Comparison of ENCODE assay signal across 1 cellular context in genomic region chr7:25619963-25620799, GRCh38.
TF ChIP-seq lines count a peak whose summit lies in the region.

No MANE protein-coding gene starts in this region.

TF ChIP-seq in K562, 482 proteins besides CTCF, POLR2A, EP300 and RAD21 (continued from another document and continues in another):
- TF ChIP-seq ZNF318 (IDR thresholded peaks at IDR 0.05; ENCODE audit: borderline replicate concordance in 1 of 2, low read depth in 1 of 2): no peak
- TF ChIP-seq ZNF212 (CRISPR knock-in tag; IDR thresholded peaks at IDR 0.05): no peak
- TF ChIP-seq ZNF584 (CRISPR knock-in tag; IDR thresholded peaks at IDR 0.05; ENCODE audit: low read depth): 0 out of 2 replicates have a peak, but pooled peaks have one; percentile 41
- no peak for TF ChIP-seq ZNF324 (CRISPR knock-in tag; IDR thresholded peaks at IDR 0.05)
- TF ChIP-seq, protein P1, sequence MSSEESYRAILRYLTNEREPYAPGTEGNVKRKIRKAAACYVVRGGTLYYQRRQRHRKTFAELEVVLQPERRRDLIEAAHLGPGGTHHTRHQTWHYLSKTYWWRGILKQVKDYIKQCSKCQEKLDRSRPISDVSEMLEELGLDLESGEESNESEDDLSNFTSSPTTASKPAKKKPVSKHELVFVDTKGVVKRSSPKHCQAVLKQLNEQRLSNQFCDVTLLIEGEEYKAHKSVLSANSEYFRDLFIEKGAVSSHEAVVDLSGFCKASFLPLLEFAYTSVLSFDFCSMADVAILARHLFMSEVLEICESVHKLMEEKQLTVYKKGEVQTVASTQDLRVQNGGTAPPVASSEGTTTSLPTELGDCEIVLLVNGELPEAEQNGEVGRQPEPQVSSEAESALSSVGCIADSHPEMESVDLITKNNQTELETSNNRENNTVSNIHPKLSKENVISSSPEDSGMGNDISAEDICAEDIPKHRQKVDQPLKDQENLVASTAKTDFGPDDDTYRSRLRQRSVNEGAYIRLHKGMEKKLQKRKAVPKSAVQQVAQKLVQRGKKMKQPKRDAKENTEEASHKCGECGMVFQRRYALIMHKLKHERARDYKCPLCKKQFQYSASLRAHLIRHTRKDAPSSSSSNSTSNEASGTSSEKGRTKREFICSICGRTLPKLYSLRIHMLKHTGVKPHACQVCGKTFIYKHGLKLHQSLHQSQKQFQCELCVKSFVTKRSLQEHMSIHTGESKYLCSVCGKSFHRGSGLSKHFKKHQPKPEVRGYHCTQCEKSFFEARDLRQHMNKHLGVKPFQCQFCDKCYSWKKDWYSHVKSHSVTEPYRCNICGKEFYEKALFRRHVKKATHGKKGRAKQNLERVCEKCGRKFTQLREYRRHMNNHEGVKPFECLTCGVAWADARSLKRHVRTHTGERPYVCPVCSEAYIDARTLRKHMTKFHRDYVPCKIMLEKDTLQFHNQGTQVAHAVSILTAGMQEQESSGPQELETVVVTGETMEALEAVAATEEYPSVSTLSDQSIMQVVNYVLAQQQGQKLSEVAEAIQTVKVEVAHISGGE (CRISPR knock-in tag; IDR thresholded peaks at IDR 0.05): peak in 1 of 3 experiments; percentile 50; a peak in 1 of 6 replicates
- no peak for TF ChIP-seq HOXB6 (CRISPR knock-in tag; IDR thresholded peaks at IDR 0.05; ENCODE audit: borderline replicate concordance)
- no peak for TF ChIP-seq ZNF384 (IDR thresholded peaks at IDR 0.05; ENCODE audit: low read depth, low read length)
- TF ChIP-seq, protein P2, sequence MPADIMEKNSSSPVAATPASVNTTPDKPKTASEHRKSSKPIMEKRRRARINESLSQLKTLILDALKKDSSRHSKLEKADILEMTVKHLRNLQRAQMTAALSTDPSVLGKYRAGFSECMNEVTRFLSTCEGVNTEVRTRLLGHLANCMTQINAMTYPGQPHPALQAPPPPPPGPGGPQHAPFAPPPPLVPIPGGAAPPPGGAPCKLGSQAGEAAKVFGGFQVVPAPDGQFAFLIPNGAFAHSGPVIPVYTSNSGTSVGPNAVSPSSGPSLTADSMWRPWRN (IDR thresholded peaks at IDR 0.05; ENCODE audit: low read depth): no peak
- no peak for TF ChIP-seq HNRNPLL (IDR thresholded peaks at IDR 0.05; ENCODE audit: low read depth, low read length, poor library complexity, severe bottlenecking)
- peak; percentile 12; the same call in 1 of the 2 replicates for TF ChIP-seq SOX6 (IDR thresholded peaks at IDR 0.05)
- TF ChIP-seq KDM1A (IDR thresholded peaks at IDR 0.05): no peak
- TF ChIP-seq ELF1 (tag; IDR thresholded peaks at IDR 0.05): 0 out of 2 replicates have a peak, but pooled peaks have one; percentile 20
- no peak for TF ChIP-seq TFE3 (CRISPR knock-in tag; IDR thresholded peaks at IDR 0.05)
- no peak for TF ChIP-seq KLF10 (CRISPR knock-in tag; IDR thresholded peaks at IDR 0.05)
- TF ChIP-seq SRF (CRISPR knock-in tag; IDR thresholded peaks at IDR 0.05): peak in 1 of 2 experiments; percentile 71; a peak in 2 of 4 replicates
- TF ChIP-seq JUNB (CRISPR knock-in tag; conservative IDR thresholded peaks at IDR 0.05): no peak
- TF ChIP-seq GTF2F1 (IDR thresholded peaks at IDR 0.05; ENCODE audit: low read depth, low read length): no peak
- TF ChIP-seq ZKSCAN8 (CRISPR knock-in tag; IDR thresholded peaks at IDR 0.05): 0 out of 2 replicates have a peak, but pooled peaks have one; percentile 29
- peak; percentile 40; the same call in 1 of the 2 replicates for TF ChIP-seq CXXC5 (CRISPR knock-in tag; IDR thresholded peaks at IDR 0.05)
- no peak for TF ChIP-seq THAP12 (CRISPR knock-in tag; IDR thresholded peaks at IDR 0.05)
- peak; percentile 38; the same call in 1 of the 2 replicates for TF ChIP-seq MITF (IDR thresholded peaks at IDR 0.05)
- no peak for TF ChIP-seq ZNF41 (CRISPR knock-in tag; conservative IDR thresholded peaks at IDR 0.05)
- no peak for TF ChIP-seq MAFF (IDR thresholded peaks at IDR 0.05; ENCODE audit: low read length)
- TF ChIP-seq ETS2 (tag; IDR thresholded peaks at IDR 0.05; ENCODE audit: borderline replicate concordance, poor library complexity, severe bottlenecking): no peak
- peak; percentile 88 for TF ChIP-seq GABPA (tag; conservative IDR thresholded peaks at IDR 0.05; ENCODE audit: low read depth)
- no peak for TF ChIP-seq NFYB (IDR thresholded peaks at IDR 0.05; ENCODE audit: extremely low read depth, insufficient read length)
- no peak for TF ChIP-seq BCL6 (CRISPR knock-in tag; IDR thresholded peaks at IDR 0.05)
- TF ChIP-seq PTTG1 (tag; IDR thresholded peaks at IDR 0.05; ENCODE audit: low read depth): 0 out of 2 replicates have a peak, but pooled peaks have one; percentile 34
- TF ChIP-seq NBN (IDR thresholded peaks at IDR 0.05; ENCODE audit: low read depth): no peak
- no peak for TF ChIP-seq ZBTB8A (IDR thresholded peaks at IDR 0.05; ENCODE audit: partially characterized antibody)
- TF ChIP-seq L3MBTL2 (IDR thresholded peaks at IDR 0.05): peak; percentile 69; the same call in 1 of the 2 replicates
- no peak for TF ChIP-seq ZNF133 (CRISPR knock-in tag; IDR thresholded peaks at IDR 0.05)
- TF ChIP-seq PYGO2 (tag; IDR thresholded peaks at IDR 0.05): peak; percentile 10; the same call in 1 of the 2 replicates
- no peak for TF ChIP-seq ZNF121 (CRISPR knock-in tag; conservative IDR thresholded peaks at IDR 0.05)
- TF ChIP-seq, protein P3, sequence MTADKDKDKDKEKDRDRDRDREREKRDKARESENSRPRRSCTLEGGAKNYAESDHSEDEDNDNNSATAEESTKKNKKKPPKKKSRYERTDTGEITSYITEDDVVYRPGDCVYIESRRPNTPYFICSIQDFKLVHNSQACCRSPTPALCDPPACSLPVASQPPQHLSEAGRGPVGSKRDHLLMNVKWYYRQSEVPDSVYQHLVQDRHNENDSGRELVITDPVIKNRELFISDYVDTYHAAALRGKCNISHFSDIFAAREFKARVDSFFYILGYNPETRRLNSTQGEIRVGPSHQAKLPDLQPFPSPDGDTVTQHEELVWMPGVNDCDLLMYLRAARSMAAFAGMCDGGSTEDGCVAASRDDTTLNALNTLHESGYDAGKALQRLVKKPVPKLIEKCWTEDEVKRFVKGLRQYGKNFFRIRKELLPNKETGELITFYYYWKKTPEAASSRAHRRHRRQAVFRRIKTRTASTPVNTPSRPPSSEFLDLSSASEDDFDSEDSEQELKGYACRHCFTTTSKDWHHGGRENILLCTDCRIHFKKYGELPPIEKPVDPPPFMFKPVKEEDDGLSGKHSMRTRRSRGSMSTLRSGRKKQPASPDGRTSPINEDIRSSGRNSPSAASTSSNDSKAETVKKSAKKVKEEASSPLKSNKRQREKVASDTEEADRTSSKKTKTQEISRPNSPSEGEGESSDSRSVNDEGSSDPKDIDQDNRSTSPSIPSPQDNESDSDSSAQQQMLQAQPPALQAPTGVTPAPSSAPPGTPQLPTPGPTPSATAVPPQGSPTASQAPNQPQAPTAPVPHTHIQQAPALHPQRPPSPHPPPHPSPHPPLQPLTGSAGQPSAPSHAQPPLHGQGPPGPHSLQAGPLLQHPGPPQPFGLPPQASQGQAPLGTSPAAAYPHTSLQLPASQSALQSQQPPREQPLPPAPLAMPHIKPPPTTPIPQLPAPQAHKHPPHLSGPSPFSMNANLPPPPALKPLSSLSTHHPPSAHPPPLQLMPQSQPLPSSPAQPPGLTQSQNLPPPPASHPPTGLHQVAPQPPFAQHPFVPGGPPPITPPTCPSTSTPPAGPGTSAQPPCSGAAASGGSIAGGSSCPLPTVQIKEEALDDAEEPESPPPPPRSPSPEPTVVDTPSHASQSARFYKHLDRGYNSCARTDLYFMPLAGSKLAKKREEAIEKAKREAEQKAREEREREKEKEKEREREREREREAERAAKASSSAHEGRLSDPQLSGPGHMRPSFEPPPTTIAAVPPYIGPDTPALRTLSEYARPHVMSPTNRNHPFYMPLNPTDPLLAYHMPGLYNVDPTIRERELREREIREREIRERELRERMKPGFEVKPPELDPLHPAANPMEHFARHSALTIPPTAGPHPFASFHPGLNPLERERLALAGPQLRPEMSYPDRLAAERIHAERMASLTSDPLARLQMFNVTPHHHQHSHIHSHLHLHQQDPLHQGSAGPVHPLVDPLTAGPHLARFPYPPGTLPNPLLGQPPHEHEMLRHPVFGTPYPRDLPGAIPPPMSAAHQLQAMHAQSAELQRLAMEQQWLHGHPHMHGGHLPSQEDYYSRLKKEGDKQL (CRISPR knock-in tag; IDR thresholded peaks at IDR 0.05; ENCODE audit: borderline replicate concordance): no peak
